In the genomic region with DNA sequence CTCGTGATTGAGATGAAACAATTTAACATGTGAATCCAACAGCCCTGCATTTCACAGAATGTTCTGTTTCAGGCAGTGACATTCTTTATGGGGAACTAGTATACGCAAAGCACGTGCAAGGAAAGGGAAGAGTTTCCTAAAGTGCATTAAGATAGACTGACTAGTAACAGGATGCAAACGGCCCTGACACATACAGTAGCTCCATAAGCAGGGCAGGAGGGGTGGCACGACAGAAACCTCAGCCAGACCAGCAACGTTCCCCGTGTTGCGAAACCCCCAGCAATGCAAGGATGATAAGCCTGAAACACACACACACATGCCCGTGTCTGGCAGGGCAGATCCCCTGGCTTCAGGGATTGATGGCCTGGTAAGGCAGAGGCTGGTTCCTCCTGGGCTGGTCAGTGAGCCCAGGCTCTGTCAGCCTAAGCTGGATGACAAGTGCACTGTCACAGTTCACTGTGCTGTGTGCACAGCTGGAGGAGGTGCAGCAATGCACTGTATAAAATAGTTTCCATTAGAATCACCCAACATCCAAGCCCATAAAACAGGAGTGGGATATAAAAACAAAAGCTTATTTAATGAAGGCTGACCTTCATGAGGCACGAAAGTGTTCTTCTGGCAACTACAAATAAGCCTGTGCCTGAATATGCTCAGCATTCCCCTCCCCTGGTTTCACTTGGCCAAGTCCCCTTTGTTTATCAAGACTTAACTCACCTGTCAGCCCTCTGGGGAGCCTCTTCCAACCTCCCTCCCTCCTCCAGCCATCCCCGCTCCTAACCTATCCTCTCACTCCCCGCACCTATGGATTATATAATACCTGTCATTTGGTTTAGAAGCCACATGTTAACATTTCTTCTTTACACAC, we compare ENCODE assay signal across 9 cellular contexts.
DNase-seq lines count a peak whose midpoint lies in the region; ATAC-seq and TF ChIP-seq lines count a peak whose summit lies in the region.
"Had no signal": no experiment of that assay in that cellular context is flagged by ENCODE, and none has a peak within 500 bp of the region (broad histone marks: within the 10 kb centered on the region; RNA-seq: fewer than 3 reads in every experiment).

No MANE protein-coding gene starts in this region.

- CTCF ChIA-PET in CD8-positive, alpha-beta memory T cell (lab: Charles Lee): no interaction called here

- H3K27me3 Mint-ChIP-seq in stimulated activated memory B cell treated with anti-CD40 and anti-IgM and Interleukin-4, amounts not matched to agents 10 μg/mL and 1 μg/mL and 100 μg/mL, for 72 hours: no peaks in the 10 kb centered on the region
- peaks cover 0 to 4% of the 10 kb centered on the region in 2 donors for H3K27me3 Mint-ChIP-seq in CD8-positive, alpha-beta memory T cell

- no peaks in the 10 kb centered on the region for H3K9me3 Mint-ChIP-seq in stimulated activated memory B cell treated with anti-CD40 and anti-IgM and Interleukin-4, amounts not matched to agents 10 μg/mL and 1 μg/mL and 100 μg/mL, for 72 hours
- no peaks in the 10 kb centered on the region for H3K9me3 Mint-ChIP-seq in CD8-positive, alpha-beta memory T cell

- no peak overlapping the region for H3K4me3 ChIP-seq in heart right ventricle
- no peak overlapping the region for H3K4me3 ChIP-seq in CD8-positive, alpha-beta memory T cell (ENCODE audit: low read length)

- POLR2A ChIA-PET in CD8-positive, alpha-beta memory T cell (lab: Charles Lee): no interaction called here

- peak in 7 of 8 donors; percentile 23 to 88 (median 60) for ATAC-seq in heart right ventricle
- no peak for ATAC-seq in stimulated activated memory B cell treated with anti-CD40 and anti-IgM and Interleukin-4, amounts not matched to agents 10 μg/mL and 1 μg/mL and 100 μg/mL, for 72 hours

- 62% methylated on average over 12 of the region's 12 CpGs for WGBS in heart right ventricle, 2 donors

- H3K9me3 ChIP-seq in heart right ventricle: no peaks in the 10 kb centered on the region
- no peaks in the 10 kb centered on the region for H3K9me3 ChIP-seq in CD8-positive, alpha-beta memory T cell (ENCODE audit: low read length)

- no peak overlapping the region for H3K4me3 Mint-ChIP-seq in stimulated activated memory B cell treated with anti-CD40 and anti-IgM and Interleukin-4, amounts not matched to agents 10 μg/mL and 1 μg/mL and 100 μg/mL, for 72 hours
- H3K4me3 Mint-ChIP-seq in CD8-positive, alpha-beta memory T cell: peak overlapping the region in 3 of 7 donors; percentile 30 to 76 (median 68)

- H3K36me3 ChIP-seq in heart right ventricle: peaks cover 0 to 21% (median 0%) of the 10 kb centered on the region in 9 donors
- H3K36me3 ChIP-seq in CD8-positive, alpha-beta memory T cell (ENCODE audit: insufficient read depth, low read length): no peaks in the 10 kb centered on the region

- peaks cover 43% of the 10 kb centered on the region for H3K4me1 Mint-ChIP-seq in stimulated activated memory B cell treated with anti-CD40 and anti-IgM and Interleukin-4, amounts not matched to agents 10 μg/mL and 1 μg/mL and 100 μg/mL, for 72 hours
- peaks cover 42 to 51% (median 50%) of the 10 kb centered on the region in 3 donors for H3K4me1 Mint-ChIP-seq in CD8-positive, alpha-beta memory T cell

- TF ChIP-seq CTCF in heart right ventricle (IDR thresholded peaks at IDR 0.05): no peak

- H3K27ac Mint-ChIP-seq in stimulated activated memory B cell treated with anti-CD40 and anti-IgM and Interleukin-4, amounts not matched to agents 10 μg/mL and 1 μg/mL and 100 μg/mL, for 72 hours: peak overlapping the region; percentile 29
- H3K27ac Mint-ChIP-seq in CD8-positive, alpha-beta memory T cell: peak overlapping the region in 2 of 8 donors; percentile 69 to 96

- H3K4me1 ChIP-seq in heart right ventricle: peaks cover 11 to 57% (median 51%) of the 10 kb centered on the region in 9 donors
- peaks cover 38% of the 10 kb centered on the region for H3K4me1 ChIP-seq in CD8-positive, alpha-beta memory T cell (ENCODE audit: insufficient read depth, low read length)

- intact Hi-C loops in heart right ventricle (cut with DNase I): loop anchor here in 5 of 10 donors (5.0 to 10.0 kb wide), 4 partner anchors 75 to 202 kb away; a partner anchor contains a TSS

- DNase-seq in DMS53 (lab: John Stamatoyannopoulos, UW) (peak; percentile 59), DMS53 treated with DMSO at 0.1 percent for 48 hours (lab: John Stamatoyannopoulos, UW; ENCODE audit: unreplicated experiment) (no peak), SW480 (ENCODE audit: low spot score) (peak; percentile 48), heart right ventricle (peak in 1 of 2 donors; percentile 29), NCI-H82 treated with DMSO at 0.1 percent for 48 hours (lab: John Stamatoyannopoulos, UW; ENCODE audit: unreplicated experiment) (no peak), A172 (ENCODE audit: low spot score) (no peak)
- DNase-seq in CD8-positive, alpha-beta memory T cell: no peak

- H3K36me3 Mint-ChIP-seq in stimulated activated memory B cell treated with anti-CD40 and anti-IgM and Interleukin-4, amounts not matched to agents 10 μg/mL and 1 μg/mL and 100 μg/mL, for 72 hours: peaks cover 26% of the 10 kb centered on the region
- H3K36me3 Mint-ChIP-seq in CD8-positive, alpha-beta memory T cell: peaks cover 3 to 12% (median 8%) of the 10 kb centered on the region in 3 donors

- H3K27ac ChIP-seq in heart right ventricle: peak overlapping the region in 8 of 10 donors; percentile 2 to 85 (median 20)
- no peak overlapping the region for H3K27ac ChIP-seq in CD8-positive, alpha-beta memory T cell (ENCODE audit: low read depth, low read length)
- H3K27ac ChIP-seq: 22Rv1 had no signal

- H3K27me3 ChIP-seq in heart right ventricle: no peaks in the 10 kb centered on the region
- no peaks in the 10 kb centered on the region for H3K27me3 ChIP-seq in CD8-positive, alpha-beta memory T cell (ENCODE audit: insufficient read depth, low read length, poor library complexity, severe bottlenecking)

Comparison
In these comparisons a context has a peak if more than half of its experiments do, and no peak if none do; other contexts are left out.
1. DNase-seq: peak in DMS53 (single experiment) and SW480 (single experiment); none in DMS53 treated with DMSO at 0.1 percent for 48 hours (single experiment), NCI-H82 treated with DMSO at 0.1 percent for 48 hours (single experiment), A172 (single experiment) and CD8-positive, alpha-beta memory T cell (0 of 5).